Comparison of ENCODE assay signal across 8 cellular contexts in genomic region chr11:64225608-64226506, GRCh38. TPM values are rescaled to one million over a fixed set of nuclear protein-coding genes. Genes with fewer than 3 reads are reported as not detected.
A peak's percentile ranks its signal among the peaks of the same experiment; 100 is the strongest.
DNase-seq lines count a peak whose midpoint lies in the region; ATAC-seq and TF ChIP-seq lines count a peak whose summit lies in the region.

Gene NUDT22 (plus strand): TSS chr11:64226274. CDS start chr11:64226653, 379 bp downstream.
Gene TRPT1 (minus strand): TSS chr11:64226186. CDS start chr11:64225860, 326 bp downstream.

- peak; percentile 58 for TF ChIP-seq CTCF in CD8-positive, alpha-beta T cell (IDR thresholded peaks at IDR 0.05)
- peak; percentile 34 for TF ChIP-seq CTCF in LNCAP (IDR thresholded peaks at IDR 0.05)
- TF ChIP-seq CTCF in foreskin fibroblast (IDR thresholded peaks at IDR 0.05; ENCODE audit: low read depth, low read length): peak; percentile 18
- no peak for TF ChIP-seq CTCF in neural progenitor cell (IDR thresholded peaks at IDR 0.05)

- no peaks in the 10 kb centered on the region for H3K9me3 Mint-ChIP-seq in CD8-positive, alpha-beta T cell
- no peaks in the 10 kb centered on the region for H3K9me3 Mint-ChIP-seq in neural progenitor cell

- peaks cover 25% of the 10 kb centered on the region for H3F3A ChIP-seq in neural progenitor cell (ENCODE audit: low read depth)

- peak within 1 kb of the TSS; percentile 88 for H3K27ac ChIP-seq in CD8-positive, alpha-beta T cell (ENCODE audit: low read depth, low read length)
- H3K27ac ChIP-seq in neural progenitor cell (no peak within 1 kb of the TSS), stomach smooth muscle (ENCODE audit: low read length) (peak within 1 kb of the TSS; percentile 73)

- peak; percentile 65 for ATAC-seq in CD8-positive, alpha-beta T cell
- peak; percentile 44 for ATAC-seq in GM21390 (IDR thresholded peaks at IDR 0.05; ENCODE audit: unreplicated experiment)

- peaks cover 30% of the 10 kb centered on the region for H3K4me1 Mint-ChIP-seq in CD8-positive, alpha-beta T cell (ENCODE audit: low read depth)
- H3K4me1 Mint-ChIP-seq in neural progenitor cell: peaks cover 27% of the 10 kb centered on the region

- peak within 1 kb of the TSS; percentile 89 for H3K4me2 ChIP-seq in neural progenitor cell

- intact Hi-C loops in CD8-positive, alpha-beta T cell (cut with DNase I, micrococcal nuclease): loop anchor here (1.0 kb wide), 6 partner anchors 8 to 59 kb away; partner anchors contain the start of genes FKBP2 (in 2 of the 2), STIP1 (in 2 of the 2), GPR137 (in 1 of the 2) and VEGFB (in 1 of the 2)

- no peaks in the 10 kb centered on the region for H4K20me1 ChIP-seq in neural progenitor cell (ENCODE audit: low read depth)

- no peaks in the 10 kb centered on the region for H3K9me3 ChIP-seq in CD8-positive, alpha-beta T cell (ENCODE audit: low read length)
- H3K9me3 ChIP-seq in neural progenitor cell (ENCODE audit: low read depth) (no peaks in the 10 kb centered on the region), stomach smooth muscle (ENCODE audit: control insufficient read depth in 2 of 2, low read length in 2 of 2) (no peaks in the 10 kb centered on the region)

- CTCF ChIA-PET in CD8-positive, alpha-beta T cell (lab: Charles Lee): interaction anchor here (0.5 to 20.9 kb wide), 13 partner anchors 8 to 1339 kb away, joined by 3 to 263 read pairs (median 6); partner anchors contain the start of genes FERMT3 and PLCB3

- peak within 1 kb of the TSS; percentile 91 for H3K27ac Mint-ChIP-seq in CD8-positive, alpha-beta T cell
- no peak within 1 kb of the TSS for H3K27ac Mint-ChIP-seq in neural progenitor cell

- POLR2A ChIA-PET in CD8-positive, alpha-beta T cell (lab: Charles Lee): interaction anchor here (0.8 to 5.8 kb wide), 13 partner anchors 9 to 553 kb away, joined by 3 to 86 read pairs (median 5); partner anchors contain the start of genes BAD, FERMT3, FKBP2 and PLCB3

- H3K79me2 ChIP-seq in neural progenitor cell (ENCODE audit: low read depth): no peaks in the 10 kb centered on the region

- H3K4me3 Mint-ChIP-seq in CD8-positive, alpha-beta T cell: peak within 1 kb of the TSS; percentile 93
- H3K4me3 Mint-ChIP-seq in neural progenitor cell: peak within 1 kb of the TSS; percentile 91

- H2AFZ ChIP-seq in neural progenitor cell (replicated peaks): peak within 1 kb of the TSS; percentile 2

- H3K4me3 ChIP-seq in CD8-positive, alpha-beta T cell (ENCODE audit: low read depth, low read length): peak within 1 kb of the TSS; percentile 100
- H3K4me3 ChIP-seq in foreskin fibroblast (ENCODE audit: low read depth in 1 of 2, low read length in 2 of 2): peak within 1 kb of the TSS; percentile 86 to 94
- peak within 1 kb of the TSS; percentile 62 for H3K4me3 ChIP-seq in neural progenitor cell
- H3K4me3 ChIP-seq in stomach smooth muscle (ENCODE audit: low read length in 2 of 2): peak within 1 kb of the TSS; percentile 93

- peaks cover 41% of the 10 kb centered on the region for H3K4me1 ChIP-seq in CD8-positive, alpha-beta T cell (ENCODE audit: insufficient read depth, low read length)
- H3K4me1 ChIP-seq in neural progenitor cell (peaks cover 16% of the 10 kb centered on the region), stomach smooth muscle (ENCODE audit: control insufficient read depth, insufficient read depth, low read length) (peaks cover 41% of the 10 kb centered on the region)

- H3K9ac ChIP-seq in neural progenitor cell: peak within 1 kb of the TSS; percentile 31
- H3K9ac ChIP-seq in stomach smooth muscle (ENCODE audit: low read length in 2 of 2): peak within 1 kb of the TSS; percentile 91 to 98

- no peaks in the 10 kb centered on the region for H3K27me3 Mint-ChIP-seq in CD8-positive, alpha-beta T cell (ENCODE audit: low read depth)
- H3K27me3 Mint-ChIP-seq in neural progenitor cell (ENCODE audit: insufficient read depth, low read depth): peaks cover 5% of the 10 kb centered on the region

- peak; percentile 75 to 96 (median 94) for DNase-seq in CD8-positive, alpha-beta T cell
- DNase-seq in SHP77 treated with DMSO at 0.1 percent for 48 hours (lab: John Stamatoyannopoulos, UW): peak; percentile 27
- peak; percentile 83 for DNase-seq in activated gamma-delta T cell (lab: John Stamatoyannopoulos, UW)
- peak; percentile 74 to 93 for DNase-seq in foreskin fibroblast
- DNase-seq in neural progenitor cell (ENCODE audit: low spot score): peak; percentile 94

- no peaks in the 10 kb centered on the region for H3K27me3 ChIP-seq in CD8-positive, alpha-beta T cell (ENCODE audit: insufficient read depth, low read length)
- H3K27me3 ChIP-seq in neural progenitor cell (peaks cover 2% of the 10 kb centered on the region), stomach smooth muscle (ENCODE audit: control insufficient read depth in 1 of 2, insufficient read depth in 2 of 2, low read length in 2 of 2) (no peaks in the 10 kb centered on the region)

- H3K36me3 ChIP-seq in CD8-positive, alpha-beta T cell (ENCODE audit: insufficient read depth, low read length): peaks cover 4% of the 10 kb centered on the region
- no peaks in the 10 kb centered on the region for H3K36me3 ChIP-seq in neural progenitor cell
- H3K36me3 ChIP-seq in stomach smooth muscle (ENCODE audit: control insufficient read depth in 2 of 2, insufficient read depth in 2 of 2, low read length in 2 of 2): peaks cover 0 to 9% of the 10 kb centered on the region in 2 donors

- peaks cover 17% of the 10 kb centered on the region for H3K36me3 Mint-ChIP-seq in CD8-positive, alpha-beta T cell
- H3K36me3 Mint-ChIP-seq in neural progenitor cell: no peaks in the 10 kb centered on the region

RNA-seq across cellular contexts. Expression of gene NUDT22, which starts in this region (rescaled TPM):
- total RNA-seq in CD8-positive, alpha-beta T cell: 10 to 100 TPM; 20.1 to 23.6 TPM
- 23.5 and 28.8 TPM in 2 replicates for total RNA-seq in neural progenitor cell (ENCODE audit: low replicate concordance)

RNA-seq across cellular contexts. Expression of gene TRPT1, which starts in this region (rescaled TPM):
- 10 to 100 TPM; 12.3 to 14.3 TPM for total RNA-seq in CD8-positive, alpha-beta T cell
- total RNA-seq in neural progenitor cell (ENCODE audit: low replicate concordance): 17.5 and 63.4 TPM in 2 replicates

Comparison
In these comparisons a context has a peak if more than half of its experiments do, and no peak if none do; other contexts are left out.
1. DNase-seq: peak in every context shown above with its lines; median percentile 94 in CD8-positive, alpha-beta T cell; 94 in neural progenitor cell; 84 in foreskin fibroblast; 83 in activated gamma-delta T cell; 27 in SHP77 treated with DMSO at 0.1 percent for 48 hours.